Comparison of ENCODE assay signal across 5 cellular contexts in the genomic region with DNA sequence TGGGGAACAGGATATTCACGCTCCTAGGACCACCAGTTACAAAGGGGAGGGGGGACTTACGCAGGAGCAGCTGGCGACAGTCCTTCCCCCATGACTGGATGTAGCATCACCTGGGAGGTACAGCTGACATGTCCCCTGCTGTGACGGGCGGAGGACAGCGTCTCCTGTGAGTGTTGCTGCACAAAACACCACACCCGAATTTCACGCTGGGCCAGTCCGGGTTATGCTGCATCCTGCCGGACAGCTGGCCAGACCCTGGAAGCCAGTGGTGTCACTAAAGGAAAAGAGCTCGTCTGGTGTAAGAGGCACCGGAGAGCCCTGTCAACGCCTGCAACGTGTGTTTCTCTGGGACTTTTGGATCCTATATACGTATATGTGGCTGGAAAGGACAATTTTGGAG. TPM values are rescaled to one million over a fixed set of nuclear protein-coding genes. Genes with fewer than 3 reads are reported as not detected.
DNase-seq lines count a peak whose midpoint lies in the region; ATAC-seq, FAIRE-seq and TF ChIP-seq lines count a peak whose summit lies in the region.
"Not testable (repeated sequence)": the region's sequence is repeated elsewhere in the genome, so short reads cannot be mapped to it uniquely, and the experiment has no call there.

No MANE protein-coding gene starts in this region.

- H3K4me2 ChIP-seq in astrocyte (ENCODE audit: low read length); neuronal stem cell (ENCODE audit: insufficient read depth, low read length, poor library complexity, severe bottlenecking): not testable (repeated sequence)

- not testable (repeated sequence) for H3K4me1 ChIP-seq in astrocyte (ENCODE audit: insufficient read depth, low read length); neuronal stem cell (ENCODE audit: control insufficient read depth in 2 of 2, insufficient read depth in 1 of 2, low read depth in 1 of 2, low read length in 2 of 2)

- not testable (repeated sequence) for H3K23ac ChIP-seq in neuronal stem cell (ENCODE audit: low read depth, low read length, poor library complexity)

- H3K9ac ChIP-seq in astrocyte (ENCODE audit: low read length); neuronal stem cell (ENCODE audit: low read depth, low read length, poor library complexity): not testable (repeated sequence)

- H3K18ac ChIP-seq in neuronal stem cell (ENCODE audit: low read length): not testable (repeated sequence)

- intact Hi-C loops in sciatic nerve (cut with DNase I): not testable (repeated sequence)

- not testable (repeated sequence) for TF ChIP-seq CTCF in astrocyte (IDR thresholded peaks at IDR 0.05; ENCODE audit: insufficient read depth, low read depth, low read length)

- H3K27me3 ChIP-seq in astrocyte (ENCODE audit: insufficient read depth, low read length): not testable (repeated sequence)
- H3K27me3 ChIP-seq in neuronal stem cell (ENCODE audit: control insufficient read depth in 3 of 3, insufficient read depth in 3 of 3, low read depth in 1 of 3, low read length in 3 of 3): peaks cover 0 to 10% (median 0%) of the 10 kb centered on the region in 3 experiments

- H2AK5ac ChIP-seq in neuronal stem cell (ENCODE audit: low read depth, low read length): not testable (repeated sequence)

- DNase-seq in NCI-H146 (lab: John Stamatoyannopoulos, UW) (peak; percentile 18), NCI-H748 (lab: John Stamatoyannopoulos, UW; ENCODE audit: unreplicated experiment) (peak; percentile 0), sciatic nerve (ENCODE audit: low spot score) (peak; percentile 31)
- not testable (repeated sequence) for DNase-seq in astrocyte (ENCODE audit: low read depth); neuronal stem cell (ENCODE audit: low spot score)

- H2BK15ac ChIP-seq in neuronal stem cell (ENCODE audit: low read length): not testable (repeated sequence)

- not testable (repeated sequence) for ATAC-seq in sciatic nerve

- H3K4me3 ChIP-seq in astrocyte (ENCODE audit: insufficient read depth, low read depth, low read length); neuronal stem cell (ENCODE audit: low read length in 2 of 2): not testable (repeated sequence)

- H3K27me3 Mint-ChIP-seq in astrocyte (ENCODE audit: low read depth, unreplicated experiment): peaks cover 39% of the 10 kb centered on the region

- not testable (repeated sequence) for H3K4me3 Mint-ChIP-seq in astrocyte (ENCODE audit: unreplicated experiment)

- H3K79me1 ChIP-seq in neuronal stem cell (ENCODE audit: low read depth, low read length): not testable (repeated sequence)

- not testable (repeated sequence) for H3K14ac ChIP-seq in neuronal stem cell (ENCODE audit: low read length)

- not testable (repeated sequence) for H3K36me3 ChIP-seq in astrocyte (ENCODE audit: insufficient read depth, low read length); neuronal stem cell (replicated peaks in 1 of 2; ENCODE audit: control insufficient read depth in 2 of 2, insufficient read depth in 2 of 2, low read length in 2 of 2)

- peak overlapping the region; percentile 38 for H3K27ac Mint-ChIP-seq in astrocyte (ENCODE audit: unreplicated experiment)

- not testable (repeated sequence) for H3K4ac ChIP-seq in neuronal stem cell (ENCODE audit: low read length)

- WGBS in neuronal stem cell (ENCODE audit: extremely low coverage in 2 of 2, insufficient read length in 2 of 2, insufficient replicate concordance in 1 of 2), 2 donors: no CpG with 5 or more reads among the region's 15 CpGs

- H2BK120ac ChIP-seq in neuronal stem cell (ENCODE audit: low read depth, low read length): not testable (repeated sequence)

- H4K8ac ChIP-seq in neuronal stem cell (ENCODE audit: low read depth, low read length): peak overlapping the region; percentile 65

- H3K79me2 ChIP-seq in astrocyte (ENCODE audit: insufficient read depth, low read length): not testable (repeated sequence)

- not testable (repeated sequence) for H3K36me3 Mint-ChIP-seq in astrocyte (ENCODE audit: low read depth, unreplicated experiment)

- not testable (repeated sequence) for H4K91ac ChIP-seq in neuronal stem cell (ENCODE audit: low read depth, low read length, poor library complexity)

- not testable (repeated sequence) for H3K4me1 Mint-ChIP-seq in astrocyte (ENCODE audit: low read depth, unreplicated experiment)

- H2AFZ ChIP-seq in astrocyte (ENCODE audit: low read depth, low read length); neuronal stem cell (ENCODE audit: low read length): not testable (repeated sequence)

- H3K27ac ChIP-seq in astrocyte (ENCODE audit: low read depth, low read length); neuronal stem cell (replicated peaks; ENCODE audit: low read length): not testable (repeated sequence)

- not testable (repeated sequence) for H3K9me3 Mint-ChIP-seq in astrocyte (ENCODE audit: unreplicated experiment)

- H2BK12ac ChIP-seq in neuronal stem cell (ENCODE audit: low read length): not testable (repeated sequence)

- not testable (repeated sequence) for FAIRE-seq in astrocyte (lab: Jason Lieb, UNC)

- H2BK5ac ChIP-seq in neuronal stem cell (ENCODE audit: low read length): not testable (repeated sequence)

- not testable (repeated sequence) for H3K9me3 ChIP-seq in astrocyte (ENCODE audit: insufficient read depth, low read depth, low read length); neuronal stem cell (replicated peaks in 1 of 2; ENCODE audit: control insufficient read depth in 2 of 2, insufficient read depth in 1 of 2, low read depth in 1 of 2, low read length in 2 of 2)

- H4K20me1 ChIP-seq in astrocyte (ENCODE audit: insufficient read depth, low read length): not testable (repeated sequence)

RNA-seq across cellular contexts. Expression of a gene that starts 38.7 kb away (rescaled TPM):
- total RNA-seq in astrocyte (191 and 203 TPM in 2 replicates), sciatic nerve (105 TPM)
- 56.9 TPM for polyA plus RNA-seq in neuronal stem cell (2013, experiment 1 of 2)
- 58.7 TPM for polyA plus RNA-seq in neuronal stem cell (2013, experiment 2 of 2)
